In the genomic region with DNA sequence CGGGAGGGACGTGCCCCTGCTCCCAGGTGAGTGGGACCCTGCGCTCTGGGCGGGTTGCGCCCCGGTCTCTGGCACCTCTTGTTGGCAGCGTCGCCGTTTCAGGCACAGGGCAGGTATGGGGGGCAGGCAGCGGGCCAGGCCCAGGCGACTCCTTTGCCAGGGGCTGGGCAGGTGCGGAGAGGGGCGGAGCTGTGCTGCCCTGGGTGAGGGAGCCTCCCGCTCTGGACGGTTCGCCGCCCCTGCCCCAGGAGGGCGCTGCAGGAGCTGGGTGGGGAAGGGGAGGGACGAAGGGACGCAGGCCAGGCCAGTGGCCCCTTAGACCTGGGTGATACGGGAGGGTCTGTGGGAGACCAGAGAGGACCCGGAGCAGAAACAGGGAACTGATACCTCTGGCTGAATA, we compare ENCODE assay signal across 24 cellular contexts.
"Had no signal": no experiment of that assay in that cellular context is flagged by ENCODE, and none has a peak within 500 bp of the region (broad histone marks: within the 10 kb centered on the region; RNA-seq: fewer than 3 reads in every experiment).

No MANE protein-coding gene starts in this region.

- H3K36me3 ChIP-seq: SJCRH30 had no signal

- H3K4me1 ChIP-seq: SJCRH30 had no signal

- H3K4me3 ChIP-seq: SJCRH30 had no signal

- H3K27me3 ChIP-seq: SJCRH30 had no signal

- ATAC-seq: activated CD8-positive, alpha-beta memory T cell treated with anti-CD3 and anti-CD28 coated beads, Interleukin-2, amount 10 ng/mL, durations not matched to agents 7 days and 5 days; Panc1 had no signal

- DNase-seq: activated B cell treated with CpG ODN at 0.5 μM for 24 hours; activated CD4-positive, alpha-beta T cell treated with anti-CD3 and anti-CD28 coated beads for 1 hour; activated CD4-positive, alpha-beta T cell treated with anti-CD3 and anti-CD28 coated beads, Interleukin-2, amount 10 ng/mL, durations not matched to agents 24 days and 14 days; activated CD4-positive, alpha-beta T cell treated with anti-CD3 and anti-CD28 coated beads, Interleukin-2, amount 50 U/mL, for 48 hours; activated CD8-positive, alpha-beta memory T cell treated with anti-CD3 and anti-CD28 coated beads, Interleukin-2, amount 10 ng/mL, durations not matched to agents 7 days and 5 days; activated effector memory CD4-positive, alpha-beta T cell treated with Interleukin-2 at 50 U/mL for 16 hours; activated naive CD4-positive, alpha-beta T cell; activated T-cell treated with anti-CD3 and anti-CD28 coated beads, Interleukin-2, amount 50 U/mL, for 24 hours; aorta; central memory CD4-positive, alpha-beta T cell; Kasumi-1; KBM-7; NCI-H1048; NCI-H1417 treated with DMSO at 0.1 percent for 48 hours; NCI-H1694; NCI-H2029 treated with DMSO at 0.1 percent for 48 hours; NCI-H446 treated with DMSO at 0.1 percent for 48 hours; NCI-H524 treated with DMSO at 0.1 percent for 48 hours; OCI-M1; Right ventricle myocardium superior; RPMI8226; SJCRH30; T-helper 9 cell had no signal

- H3K9me3 ChIP-seq: SJCRH30 had no signal

- H3K27ac ChIP-seq: SJCRH30 had no signal
